ENCODE assay signal across 1 cellular context in the genomic region with DNA sequence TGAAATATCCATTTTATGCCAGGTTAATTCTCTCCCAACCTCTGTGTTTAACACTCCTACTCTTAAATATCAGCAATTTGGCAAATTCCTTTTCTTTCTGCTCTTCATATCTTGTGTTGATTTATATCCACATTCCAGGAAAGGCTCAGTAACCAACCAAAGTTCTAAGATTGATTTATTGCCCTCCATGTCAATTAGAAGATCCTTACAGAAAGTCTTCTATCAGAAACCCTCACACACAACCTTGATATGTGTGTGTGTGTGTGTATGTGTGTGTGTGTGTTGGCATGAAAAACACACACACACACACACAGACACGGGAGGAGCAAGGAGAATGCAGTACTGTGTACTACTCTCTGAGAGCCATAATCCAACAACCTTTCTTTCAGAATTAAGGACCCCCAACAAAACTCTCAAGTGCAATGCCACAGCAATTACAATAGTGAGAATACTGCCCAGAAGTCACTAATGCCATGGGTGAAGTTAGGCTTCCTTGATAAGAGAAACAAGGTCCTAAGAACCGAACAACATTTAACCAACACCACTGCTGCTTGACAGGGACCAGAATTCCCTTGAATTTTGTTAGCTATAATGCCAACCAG.
TF ChIP-seq lines count a peak whose summit lies in the region.

No MANE protein-coding gene starts in this region.

TF ChIP-seq in IMR-90, 13 proteins besides CTCF, POLR2A, EP300 and RAD21 (continued from another document):
- no peak for TF ChIP-seq USF2 (IDR thresholded peaks at IDR 0.05; ENCODE audit: low read depth, low read length)
- no peak for TF ChIP-seq BHLHE40 (IDR thresholded peaks at IDR 0.05; ENCODE audit: low read depth, low read length)
- TF ChIP-seq NFE2L2 (IDR thresholded peaks at IDR 0.05; ENCODE audit: low read depth, low read length): no peak
- TF ChIP-seq CEBPB (IDR thresholded peaks at IDR 0.05; ENCODE audit: low read depth, low read length): no peak
- TF ChIP-seq MAFK (IDR thresholded peaks at IDR 0.05; ENCODE audit: low read depth, low read length): no peak
- no peak for TF ChIP-seq RFX5 (IDR thresholded peaks at IDR 0.05; ENCODE audit: low read depth, low read length)
- no peak for TF ChIP-seq RCOR1 (IDR thresholded peaks at IDR 0.05; ENCODE audit: insufficient replicate concordance, low read length)
- no peak for TF ChIP-seq FOS (IDR thresholded peaks at IDR 0.05; ENCODE audit: low read depth, low read length)
